Comparison of ENCODE assay signal across 8 cellular contexts in the genomic region with DNA sequence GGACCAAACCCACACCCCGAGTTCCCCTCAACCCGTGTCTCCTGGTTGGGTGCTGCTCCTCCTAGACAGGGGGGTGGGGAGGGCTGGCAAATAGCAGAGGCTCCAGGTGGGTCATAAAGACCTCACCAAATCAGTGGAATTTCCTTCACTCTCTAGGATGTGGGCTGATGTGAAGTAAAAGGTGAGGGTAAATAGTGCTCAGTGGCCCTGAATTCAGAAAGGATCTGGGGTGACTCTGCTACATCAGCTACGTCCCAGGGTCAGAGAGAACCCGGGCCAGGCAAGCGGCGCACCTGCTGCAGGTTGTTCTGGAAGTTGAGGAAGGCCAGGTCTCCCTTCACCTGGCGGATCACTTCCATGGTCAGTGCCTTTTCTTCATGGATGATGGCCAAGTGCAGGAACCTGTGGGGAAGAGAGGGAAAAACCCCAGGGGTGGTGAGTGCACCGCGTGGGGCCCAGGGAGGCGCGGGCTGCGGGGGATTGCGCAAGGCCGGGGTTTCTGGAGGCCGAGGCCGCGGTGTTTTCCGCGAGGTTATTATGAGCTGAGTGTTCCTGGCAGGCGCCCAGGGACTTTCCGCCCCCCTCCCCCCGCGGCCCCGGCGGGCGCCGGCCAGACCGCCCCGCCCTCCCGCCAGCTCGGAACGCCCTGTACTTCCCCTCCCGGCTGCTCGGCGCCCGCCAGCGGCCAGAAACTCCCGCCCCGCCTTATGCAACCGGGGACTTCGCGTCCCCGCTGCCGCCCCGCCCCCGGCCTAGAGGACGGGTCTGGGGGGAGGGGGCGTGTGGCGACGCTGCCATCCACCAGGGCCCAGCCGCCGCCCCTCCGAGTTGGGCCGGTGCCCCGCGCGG. TPM values are rescaled to one million over a fixed set of nuclear protein-coding genes. Genes with fewer than 3 reads are reported as not detected.
DNase-seq lines count a peak whose midpoint lies in the region; ATAC-seq and TF ChIP-seq lines count a peak whose summit lies in the region.

No MANE protein-coding gene starts in this region.

- no peaks in the 10 kb centered on the region for H3K27me3 ChIP-seq in HUES64 (ENCODE audit: insufficient read depth, low read length)
- no peaks in the 10 kb centered on the region for H3K27me3 ChIP-seq in NT2/D1 (ENCODE audit: insufficient read depth, insufficient read length)
- H3K27me3 ChIP-seq in endodermal cell (ENCODE audit: control insufficient read depth, insufficient read depth, low read length, poor library complexity, severe bottlenecking): no peaks in the 10 kb centered on the region

- peaks cover 45% of the 10 kb centered on the region for H3K4me1 Mint-ChIP-seq in endodermal cell
- peaks cover 52% of the 10 kb centered on the region for H3K4me1 Mint-ChIP-seq in mesothelial cell of epicardium

- H3K4me1 ChIP-seq in HUES64 (ENCODE audit: insufficient read depth, low read length): peaks cover 11% of the 10 kb centered on the region
- peaks cover 12% of the 10 kb centered on the region for H3K4me1 ChIP-seq in NT2/D1 (ENCODE audit: insufficient read depth, insufficient read length)
- H3K4me1 ChIP-seq in endodermal cell (ENCODE audit: control insufficient read depth, insufficient read depth, low read length): no peaks in the 10 kb centered on the region

- H3K4me3 ChIP-seq in HUES64 (ENCODE audit: low read length) (peak overlapping the region; percentile 98), NT2/D1 (ENCODE audit: insufficient read length, low read depth) (peak overlapping the region; percentile 88), endodermal cell (ENCODE audit: low read length) (peak overlapping the region; percentile 98)

- peak overlapping the region; percentile 98; the same call in 1 of the 2 replicates for H3K27ac ChIP-seq in HUES64 (ENCODE audit: low read depth, low read length)
- peak overlapping the region; percentile 27 for H3K27ac ChIP-seq in endodermal cell (ENCODE audit: low read depth, low read length)

- peak overlapping the region; percentile 88 for H3K27ac Mint-ChIP-seq in endodermal cell
- peak overlapping the region; percentile 98 for H3K27ac Mint-ChIP-seq in mesothelial cell of epicardium

- H3K9me3 Mint-ChIP-seq in endodermal cell (no peaks in the 10 kb centered on the region), mesothelial cell of epicardium (no peaks in the 10 kb centered on the region)

- DNase-seq in D341Med (ENCODE audit: low spot score): peak; percentile 97
- DNase-seq in NT2/D1 (ENCODE audit: low read depth, low spot score): peak; percentile 65
- DNase-seq in activated CD8-positive, alpha-beta memory T cell treated with anti-CD3 and anti-CD28 coated beads, Interleukin-2, amount 50 U/mL, for 24 hours (ENCODE audit: extremely low read depth): peak; percentile 84
- peak; percentile 90 for DNase-seq in endodermal cell
- peak; percentile 92 to 95 for DNase-seq in mesothelial cell of epicardium (ENCODE audit: low spot score in 2 of 2, unreplicated experiment in 2 of 2)
- DNase-seq in stimulated activated CD8-positive, alpha-beta memory T cell treated with anti-CD3 and anti-CD28 coated beads, Interleukin-15, amount 100 ng/mL, for 24 hours (ENCODE audit: low read depth): peak; percentile 96

- 7% methylated on average over 54 of the region's 57 CpGs for WGBS in HUES64
- 5 to 13% methylated on average over 8 to 57 of the region's 57 CpGs for WGBS in endodermal cell (ENCODE audit: insufficient coverage in 1 of 2, insufficient read length in 1 of 2), 2 experiments

- peak; percentile 48 for ATAC-seq in GM21515 (IDR thresholded peaks at IDR 0.05; ENCODE audit: unreplicated experiment)

- H3K9me3 ChIP-seq in HUES64 (ENCODE audit: insufficient read depth, low read depth, low read length) (no peaks in the 10 kb centered on the region), NT2/D1 (ENCODE audit: insufficient read depth, low read length) (no peaks in the 10 kb centered on the region), endodermal cell (ENCODE audit: control insufficient read depth, low read length) (no peaks in the 10 kb centered on the region)

- H3K36me3 ChIP-seq in HUES64 (ENCODE audit: insufficient read depth, low read length) (peaks cover 38% of the 10 kb centered on the region), NT2/D1 (ENCODE audit: insufficient read depth, insufficient read length, low read length) (peaks cover 37% of the 10 kb centered on the region), endodermal cell (ENCODE audit: control insufficient read depth, insufficient read depth, low read length) (peaks cover 37% of the 10 kb centered on the region)

- H3K4me3 Mint-ChIP-seq in endodermal cell (peak overlapping the region; percentile 94), mesothelial cell of epicardium (peak overlapping the region; percentile 81)

- H3K9ac ChIP-seq in HUES64 (ENCODE audit: low read depth, low read length) (peak overlapping the region; percentile 99), NT2/D1 (ENCODE audit: insufficient read length, low read depth) (peak overlapping the region; percentile 95), endodermal cell (ENCODE audit: extremely low read depth, low read length, poor library complexity, severe bottlenecking) (peak overlapping the region; percentile 95)

- H3K27me3 Mint-ChIP-seq in endodermal cell (ENCODE audit: insufficient read depth): no peaks in the 10 kb centered on the region
- no peaks in the 10 kb centered on the region for H3K27me3 Mint-ChIP-seq in mesothelial cell of epicardium (ENCODE audit: low read depth)

- peaks cover 42% of the 10 kb centered on the region for H3K36me3 Mint-ChIP-seq in endodermal cell (ENCODE audit: low read depth)
- H3K36me3 Mint-ChIP-seq in mesothelial cell of epicardium: peaks cover 33% of the 10 kb centered on the region

- TF ChIP-seq CTCF in endodermal cell (conservative IDR thresholded peaks at IDR 0.05) (no peak), mesothelial cell of epicardium (IDR thresholded peaks at IDR 0.05; ENCODE audit: unreplicated experiment) (no peak)

RNA-seq across cellular contexts. Expression of a gene that starts 0.9 kb away (rescaled TPM):
- 28.7 TPM for polyA plus RNA-seq in HUES64 (2013, experiment 1 of 2)
- polyA plus RNA-seq in HUES64 (2013, experiment 2 of 2): 25.9 TPM
- total RNA-seq in endodermal cell (100 to 1,000 TPM; 148 to 188 TPM), mesothelial cell of epicardium (196 to 218 TPM (median 205 TPM) in 3 replicates)
- polyA plus RNA-seq in endodermal cell (2013, experiment 1 of 2): 64.2 TPM
- polyA plus RNA-seq in endodermal cell (2013, experiment 2 of 2): 72.6 TPM

Comparison
In these comparisons a context has a peak if more than half of its experiments do, and no peak if none do; other contexts are left out.
1. Peak in every context shown above with its lines: DNase-seq, ATAC-seq, H3K4me3 ChIP-seq and H3K27ac ChIP-seq.